8 cellular contexts compared by ENCODE assay signal in genomic region chr1:120724507-120724906, GRCh38. TPM values are rescaled to one million over a fixed set of nuclear protein-coding genes. Genes with fewer than 3 reads are reported as not detected.
DNase-seq lines count a peak whose midpoint lies in the region; ATAC-seq and TF ChIP-seq lines count a peak whose summit lies in the region.
"Not testable (repeated sequence)": the region's sequence is repeated elsewhere in the genome, so short reads cannot be mapped to it uniquely, and the experiment has no call there.

No MANE protein-coding gene starts in this region.

- H3K27me3 Mint-ChIP-seq in activated T-cell treated with anti-CD3 and anti-CD28 coated beads, Interleukin-2, amount 50 U/mL, for 72 hours (ENCODE audit: low read depth); natural killer cell (ENCODE audit: low read depth in 2 of 2): not testable (repeated sequence)

- not testable (repeated sequence) for H3K36me3 Mint-ChIP-seq in activated T-cell treated with anti-CD3 and anti-CD28 coated beads, Interleukin-2, amount 50 U/mL, for 72 hours (ENCODE audit: insufficient read depth in 2 of 2); natural killer cell

- not testable (repeated sequence) for H3K4me1 Mint-ChIP-seq in activated T-cell treated with anti-CD3 and anti-CD28 coated beads, Interleukin-2, amount 50 U/mL, for 72 hours (ENCODE audit: low read depth); natural killer cell

- in situ Hi-C loops in HAP-1 (cut with MboI; ENCODE audit: low sequenced_read_pairs) = not testable (repeated sequence)

- CTCF ChIA-PET in AG04449 (lab: Yijun Ruan, JAX) = not testable (repeated sequence)

- DNase-seq in AG04449 (ENCODE audit: low read depth, low spot score); RWPE2 (ENCODE audit: low spot score); natural killer cell: not testable (repeated sequence)
- DNase-seq in HAP-1 (ENCODE audit: low spot score in 2 of 2) (peak in 1 of 2 experiments; percentile 30), left cardiac atrium (peak; percentile 21)
- peak; percentile 25 to 31 for DNase-seq in activated T-cell treated with anti-CD3 and anti-CD28 coated beads, Interleukin-2, amount 50 U/mL, for 72 hours
- peak; percentile 12 for DNase-seq in central memory CD4-positive, alpha-beta T cell

- ATAC-seq in RWPE2 (ENCODE audit: low read depth); activated T-cell treated with anti-CD3 and anti-CD28 coated beads, Interleukin-2, amount 50 U/mL, for 72 hours (replicated peaks in 1 of 2); left cardiac atrium; natural killer cell: not testable (repeated sequence)

- H3K4me3 ChIP-seq in AG04449 (ENCODE audit: low read depth, low read length) (peak overlapping the region; percentile 57), HAP-1 (peak overlapping the region; percentile 69), RWPE2 (ENCODE audit: severe bottlenecking) (peak overlapping the region; percentile 65), skin epidermis (peak overlapping the region in 5 of 7 experiments; percentile 50 to 83 (median 60))

- not testable (repeated sequence) for H3K9me3 ChIP-seq in HAP-1; RWPE2 (ENCODE audit: severe bottlenecking)

- H3K4me1 ChIP-seq in HAP-1; RWPE2 (ENCODE audit: insufficient read depth, poor library complexity, severe bottlenecking): not testable (repeated sequence)

- POLR2A ChIA-PET in AG04449 (lab: Yijun Ruan, JAX) = not testable (repeated sequence)

- not testable (repeated sequence) for H3K9me3 Mint-ChIP-seq in activated T-cell treated with anti-CD3 and anti-CD28 coated beads, Interleukin-2, amount 50 U/mL, for 72 hours; natural killer cell

- H3K27ac Mint-ChIP-seq in activated T-cell treated with anti-CD3 and anti-CD28 coated beads, Interleukin-2, amount 50 U/mL, for 72 hours; natural killer cell: not testable (repeated sequence)

- H3K36me3 ChIP-seq in HAP-1 (replicated peaks); RWPE2 (ENCODE audit: low read depth): not testable (repeated sequence)

- intact Hi-C loops in left cardiac atrium (cut with DNase I); natural killer cell (cut with micrococcal nuclease): not testable (repeated sequence)

- H3K27ac ChIP-seq in RWPE2 (ENCODE audit: poor library complexity, severe bottlenecking) (peak overlapping the region; percentile 33), skin epidermis (peak overlapping the region in 15 of 21 experiments; percentile 71 to 96 (median 89))

- H3K27me3 ChIP-seq in HAP-1 (ENCODE audit: low read depth); RWPE2 (ENCODE audit: insufficient read depth, poor library complexity, severe bottlenecking): not testable (repeated sequence)

- H3K4me3 Mint-ChIP-seq in activated T-cell treated with anti-CD3 and anti-CD28 coated beads, Interleukin-2, amount 50 U/mL, for 72 hours = peak overlapping the region; percentile 61 to 69
- peak overlapping the region; percentile 57 for H3K4me3 Mint-ChIP-seq in natural killer cell

- TF ChIP-seq CTCF in AG04449 (IDR thresholded peaks at IDR 0.05; ENCODE audit: insufficient read depth, low read length, missing control alignments); RWPE2 (IDR thresholded peaks at IDR 0.05; ENCODE audit: poor library complexity, severe bottlenecking); natural killer cell (IDR thresholded peaks at IDR 0.05): not testable (repeated sequence)

RNA-seq across cellular contexts. Expression of gene NBPF26, which starts 0.8 kb away (rescaled TPM):
- 10 to 100 TPM; 25.6 to 34.1 TPM for total RNA-seq in activated T-cell treated with anti-CD3 and anti-CD28 coated beads, Interleukin-2, amount 50 U/mL, for 72 hours
- total RNA-seq in left cardiac atrium (10 to 100 TPM in 1 of 2 donors, under 1 TPM in 1; 0.91 to 13.2 TPM), natural killer cell (1 to 10 TPM; 3.3 to 9.8 (median 6.7) TPM)
